Comparison of ENCODE assay signal across 11 cellular contexts in the genomic region with DNA sequence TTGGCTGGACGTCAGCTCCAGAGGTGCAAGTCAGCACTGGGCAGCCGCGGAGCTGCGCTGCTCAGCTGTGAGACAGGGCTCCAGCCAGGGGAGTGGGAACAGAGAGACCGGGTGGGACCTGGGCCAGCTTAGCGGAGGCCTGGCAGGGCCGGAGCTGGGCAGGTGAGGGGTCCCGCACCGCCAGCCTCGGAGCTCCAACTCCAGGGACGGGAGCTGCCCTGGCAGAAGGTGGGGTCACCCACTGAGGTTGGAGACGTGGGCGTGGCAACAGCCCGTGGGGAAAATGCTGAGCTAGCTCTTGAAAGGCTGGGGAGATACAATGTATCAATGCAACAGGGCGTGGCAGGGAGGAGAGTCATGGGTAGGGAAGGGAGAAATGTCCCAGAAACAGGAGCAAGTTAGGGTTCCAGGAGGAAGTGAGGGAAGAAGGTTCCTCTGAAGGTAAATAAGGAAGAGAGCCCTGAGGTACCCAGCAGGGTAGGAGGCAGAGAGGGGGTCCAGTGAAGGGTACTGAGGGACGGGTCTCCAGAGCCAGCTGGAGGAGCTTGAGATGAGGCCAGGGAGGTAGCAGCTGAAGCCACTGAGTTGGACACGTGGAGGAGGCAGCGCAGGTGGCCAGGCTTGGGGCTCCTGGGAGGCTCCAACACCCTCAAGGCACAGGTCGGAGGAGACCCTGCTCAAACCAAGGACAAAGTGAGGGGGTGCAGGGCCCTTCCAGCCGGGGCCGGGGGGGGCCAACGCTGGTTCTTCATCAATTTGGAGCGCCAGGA. TPM values are rescaled to one million over a fixed set of nuclear protein-coding genes. Genes with fewer than 3 reads are reported as not detected.
DNase-seq lines count a peak whose midpoint lies in the region; ATAC-seq and TF ChIP-seq lines count a peak whose summit lies in the region.
"Had no signal": no experiment of that assay in that cellular context is flagged by ENCODE, and none has a peak within 500 bp of the region (broad histone marks: within the 10 kb centered on the region; RNA-seq: fewer than 3 reads in every experiment).

No MANE protein-coding gene starts in this region.

- TF ChIP-seq CTCF in adrenal gland (IDR thresholded peaks at IDR 0.05) = no peak

- peaks cover 61% of the 10 kb centered on the region for H3K27me3 Mint-ChIP-seq in stimulated activated naive CD8-positive, alpha-beta T cell treated with anti-CD3 and anti-CD28 coated beads, Interleukin-15, Interleukin-2, amounts not matched to agents 100 ng/mL and 50 ng/mL, for 24 hours
- H3K27me3 Mint-ChIP-seq in naive thymus-derived CD4-positive, alpha-beta T cell = peaks cover 35 to 62% (median 42%) of the 10 kb centered on the region in 5 donors

- no peak for TF ChIP-seq POLR2A in adrenal gland (IDR thresholded peaks at IDR 0.05)

- H3K27ac ChIP-seq in adrenal gland = no peak overlapping the region
- no peak overlapping the region for H3K27ac ChIP-seq in naive thymus-derived CD4-positive, alpha-beta T cell (ENCODE audit: low read depth, low read length)
- H3K27ac ChIP-seq: epithelial cell of prostate, tibial artery had no signal

- ATAC-seq in stimulated activated naive CD8-positive, alpha-beta T cell treated with anti-CD3 and anti-CD28 coated beads, Interleukin-15, Interleukin-2, amounts not matched to agents 100 U/mL and 50 U/mL, for 24 hours = no peak
- ATAC-seq in naive thymus-derived CD4-positive, alpha-beta T cell = no peak
- no peak for ATAC-seq in GM18868 (IDR thresholded peaks at IDR 0.05; ENCODE audit: unreplicated experiment)

- WGBS in adrenal gland, 4 donors = 59 to 73% (median 65%) methylated on average over 19 to 23 of the region's 23 CpGs

- H3K9me3 ChIP-seq in adrenal gland (replicated peaks in 1 of 3) = no peaks in the 10 kb centered on the region
- H3K9me3 ChIP-seq in naive thymus-derived CD4-positive, alpha-beta T cell (ENCODE audit: control insufficient read depth in 2 of 3, low read length in 3 of 3) = no peaks in the 10 kb centered on the region
- H3K9me3 ChIP-seq: tibial artery had no signal

- no peaks in the 10 kb centered on the region for H3K9me3 Mint-ChIP-seq in stimulated activated naive CD8-positive, alpha-beta T cell treated with anti-CD3 and anti-CD28 coated beads, Interleukin-15, Interleukin-2, amounts not matched to agents 100 ng/mL and 50 ng/mL, for 24 hours
- H3K9me3 Mint-ChIP-seq in naive thymus-derived CD4-positive, alpha-beta T cell = no peaks in the 10 kb centered on the region

- H3K4me1 ChIP-seq in adrenal gland (replicated peaks in 1 of 2) = peaks cover 4 to 19% of the 10 kb centered on the region in 2 donors
- H3K4me1 ChIP-seq in naive thymus-derived CD4-positive, alpha-beta T cell (ENCODE audit: control insufficient read depth in 2 of 2, insufficient read depth in 2 of 2, low read length in 2 of 2) = peaks cover 6 to 35% of the 10 kb centered on the region in 2 donors

- H3K4me3 Mint-ChIP-seq in stimulated activated naive CD8-positive, alpha-beta T cell treated with anti-CD3 and anti-CD28 coated beads, Interleukin-15, Interleukin-2, amounts not matched to agents 100 ng/mL and 50 ng/mL, for 24 hours = peak overlapping the region; percentile 6
- H3K4me3 Mint-ChIP-seq in naive thymus-derived CD4-positive, alpha-beta T cell = peak overlapping the region in 9 of 10 donors; percentile 42 to 85 (median 63)

- H3K36me3 ChIP-seq in adrenal gland (replicated peaks in 1 of 2) = no peaks in the 10 kb centered on the region
- no peaks in the 10 kb centered on the region for H3K36me3 ChIP-seq in naive thymus-derived CD4-positive, alpha-beta T cell (ENCODE audit: control insufficient read depth in 2 of 3, insufficient read depth in 3 of 3, low read length in 3 of 3)
- H3K36me3 ChIP-seq: tibial artery had no signal

- POLR2A ChIA-PET in naive thymus-derived CD4-positive, alpha-beta T cell (lab: Charles Lee) = no interaction called here

- peak overlapping the region in 1 of 4 donors; percentile 71 for H3K4me3 ChIP-seq in adrenal gland
- H3K4me3 ChIP-seq in naive thymus-derived CD4-positive, alpha-beta T cell (ENCODE audit: low read length) = no peak overlapping the region

- peaks cover 32% of the 10 kb centered on the region for H3K4me1 Mint-ChIP-seq in stimulated activated naive CD8-positive, alpha-beta T cell treated with anti-CD3 and anti-CD28 coated beads, Interleukin-15, Interleukin-2, amounts not matched to agents 100 ng/mL and 50 ng/mL, for 24 hours (ENCODE audit: low read depth)
- H3K4me1 Mint-ChIP-seq in naive thymus-derived CD4-positive, alpha-beta T cell = peaks cover 17 to 47% (median 29%) of the 10 kb centered on the region in 7 donors

- CTCF ChIA-PET in naive thymus-derived CD4-positive, alpha-beta T cell (lab: Charles Lee) = interaction anchor here (0.6 to 1.7 kb wide), 3 partner anchors 9 to 133 kb away, joined by 3 to 7 read pairs (median 4); no protein-coding TSS in a partner anchor

- H3K27ac Mint-ChIP-seq in stimulated activated naive CD8-positive, alpha-beta T cell treated with anti-CD3 and anti-CD28 coated beads, Interleukin-15, Interleukin-2, amounts not matched to agents 100 ng/mL and 50 ng/mL, for 24 hours = no peak overlapping the region
- peak overlapping the region in 1 of 9 donors; percentile 86 for H3K27ac Mint-ChIP-seq in naive thymus-derived CD4-positive, alpha-beta T cell

- no peak for DNase-seq in stimulated activated naive CD8-positive, alpha-beta T cell treated with anti-CD3 and anti-CD28 coated beads, Interleukin-15, Interleukin-2, amounts not matched to agents 100 U/mL and 50 U/mL, for 24 hours
- peak; percentile 0 to 41 (median 15) for DNase-seq in adrenal gland
- DNase-seq in naive thymus-derived CD4-positive, alpha-beta T cell = peak in 1 of 9 donors; percentile 20
- DNase-seq in NCI-H82 (lab: John Stamatoyannopoulos, UW) = no peak
- no peak for DNase-seq in putamen (ENCODE audit: low spot score)
- DNase-seq in activated CD4-positive, CD25-positive, alpha-beta regulatory T cell (lab: John Stamatoyannopoulos, UW) = no peak
- DNase-seq: DMS79 had no signal

- H3K27me3 ChIP-seq in adrenal gland = peaks cover 37% of the 10 kb centered on the region
- H3K27me3 ChIP-seq in naive thymus-derived CD4-positive, alpha-beta T cell (ENCODE audit: control insufficient read depth in 2 of 2, insufficient read depth in 2 of 2, low read length in 2 of 2) = peaks cover 0 to 10% of the 10 kb centered on the region in 2 donors

- intact Hi-C loops in adrenal gland (cut with DNase I) = loop anchor here (10.0 kb wide), 1 partner anchor 137 kb away; no protein-coding TSS in a partner anchor
- intact Hi-C loops in naive thymus-derived CD4-positive, alpha-beta T cell (cut with micrococcal nuclease) = loop anchor here (5.0 kb wide), 1 partner anchor 46 kb away; no protein-coding TSS in a partner anchor

- no peaks in the 10 kb centered on the region for H3K36me3 Mint-ChIP-seq in stimulated activated naive CD8-positive, alpha-beta T cell treated with anti-CD3 and anti-CD28 coated beads, Interleukin-15, Interleukin-2, amounts not matched to agents 100 ng/mL and 50 ng/mL, for 24 hours (ENCODE audit: low read depth)
- H3K36me3 Mint-ChIP-seq in naive thymus-derived CD4-positive, alpha-beta T cell = no peaks in the 10 kb centered on the region

RNA-seq across cellular contexts. Expression of a gene that starts 0.7 kb away (rescaled TPM):
- total RNA-seq in adrenal gland = 10 to 100 TPM in 4 of 8 donors, 1 to 10 TPM in 4; 5.9 to 25.5 (median 10.8) TPM
- polyA plus RNA-seq in adrenal gland = 10 to 100 TPM in 2 of 3 donors, under 1 TPM in 1; 0.92 to 32.8 (median 18.1) TPM
- 1 to 10 TPM in 1 of 5 experiments, not detected in 4; 4.8 TPM for total RNA-seq in naive thymus-derived CD4-positive, alpha-beta T cell
- polyA plus RNA-seq in naive thymus-derived CD4-positive, alpha-beta T cell = not detected

Comparison
In these comparisons a context has a peak if more than half of its experiments do, and no peak if none do; other contexts are left out.
1. DNase-seq: peak in adrenal gland (7 of 7); none in stimulated activated naive CD8-positive, alpha-beta T cell treated with anti-CD3 and anti-CD28 coated beads, Interleukin-15, Interleukin-2, amounts not matched to agents 100 U/mL and 50 U/mL, for 24 hours (single experiment), NCI-H82 (single experiment), putamen (single experiment) and activated CD4-positive, CD25-positive, alpha-beta regulatory T cell (0 of 4).